2 cellular contexts compared by ENCODE assay signal in the genomic region with DNA sequence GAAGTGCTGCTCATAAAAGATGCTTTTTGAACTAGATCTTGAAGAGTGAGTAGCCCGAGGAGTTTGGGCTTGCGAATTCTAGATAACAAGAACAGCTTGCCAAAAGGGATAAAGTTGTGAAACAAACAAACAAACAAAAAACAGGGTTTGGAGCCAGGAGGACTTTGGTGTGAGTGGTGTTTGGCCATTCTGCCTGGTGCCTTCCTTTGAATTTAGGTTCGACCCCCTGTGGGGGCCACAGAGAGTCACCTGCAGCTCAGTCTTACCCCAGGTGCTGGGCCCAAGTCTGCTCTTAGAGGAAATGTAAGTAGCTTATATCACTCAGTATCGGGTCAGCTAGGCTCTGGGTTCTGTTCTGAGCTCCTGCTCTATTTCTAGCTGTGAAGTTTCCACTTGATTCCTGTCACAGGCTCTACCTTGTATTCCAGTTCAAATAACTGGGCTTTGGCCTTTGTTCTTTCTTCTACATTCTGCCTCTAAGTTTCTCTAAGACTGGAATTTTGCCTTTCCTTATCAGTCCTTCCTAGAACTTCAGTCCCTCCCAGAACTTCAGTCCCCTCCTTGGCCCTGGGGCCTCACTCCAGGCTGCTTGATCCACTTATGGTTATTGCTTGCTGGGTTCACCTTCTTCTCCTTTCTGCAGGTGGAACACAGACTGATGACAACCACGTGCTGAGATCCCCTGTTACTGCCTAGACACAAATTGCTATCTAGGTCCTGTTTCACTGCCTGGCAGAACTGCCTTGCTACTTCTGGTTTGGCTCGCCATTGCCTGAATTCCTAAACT.
TF ChIP-seq lines count a peak whose summit lies in the region.

No MANE protein-coding gene starts in this region.

TF ChIP-seq in GM23338, 12 proteins besides CTCF, POLR2A, EP300 and RAD21 (continues in another document):
- no peak for TF ChIP-seq POLR2AphosphoS5 (IDR thresholded peaks at IDR 0.05; ENCODE audit: low read depth)
- no peak for TF ChIP-seq ZNF114 (CRISPR knock-in tag; IDR thresholded peaks at IDR 0.05)
- no peak for TF ChIP-seq STAT1 (IDR thresholded peaks at IDR 0.05; ENCODE audit: unreplicated experiment)
- no peak for TF ChIP-seq EZH2phosphoT487 (IDR thresholded peaks at IDR 0.05; ENCODE audit: unreplicated experiment)
- TF ChIP-seq, protein P1, sequence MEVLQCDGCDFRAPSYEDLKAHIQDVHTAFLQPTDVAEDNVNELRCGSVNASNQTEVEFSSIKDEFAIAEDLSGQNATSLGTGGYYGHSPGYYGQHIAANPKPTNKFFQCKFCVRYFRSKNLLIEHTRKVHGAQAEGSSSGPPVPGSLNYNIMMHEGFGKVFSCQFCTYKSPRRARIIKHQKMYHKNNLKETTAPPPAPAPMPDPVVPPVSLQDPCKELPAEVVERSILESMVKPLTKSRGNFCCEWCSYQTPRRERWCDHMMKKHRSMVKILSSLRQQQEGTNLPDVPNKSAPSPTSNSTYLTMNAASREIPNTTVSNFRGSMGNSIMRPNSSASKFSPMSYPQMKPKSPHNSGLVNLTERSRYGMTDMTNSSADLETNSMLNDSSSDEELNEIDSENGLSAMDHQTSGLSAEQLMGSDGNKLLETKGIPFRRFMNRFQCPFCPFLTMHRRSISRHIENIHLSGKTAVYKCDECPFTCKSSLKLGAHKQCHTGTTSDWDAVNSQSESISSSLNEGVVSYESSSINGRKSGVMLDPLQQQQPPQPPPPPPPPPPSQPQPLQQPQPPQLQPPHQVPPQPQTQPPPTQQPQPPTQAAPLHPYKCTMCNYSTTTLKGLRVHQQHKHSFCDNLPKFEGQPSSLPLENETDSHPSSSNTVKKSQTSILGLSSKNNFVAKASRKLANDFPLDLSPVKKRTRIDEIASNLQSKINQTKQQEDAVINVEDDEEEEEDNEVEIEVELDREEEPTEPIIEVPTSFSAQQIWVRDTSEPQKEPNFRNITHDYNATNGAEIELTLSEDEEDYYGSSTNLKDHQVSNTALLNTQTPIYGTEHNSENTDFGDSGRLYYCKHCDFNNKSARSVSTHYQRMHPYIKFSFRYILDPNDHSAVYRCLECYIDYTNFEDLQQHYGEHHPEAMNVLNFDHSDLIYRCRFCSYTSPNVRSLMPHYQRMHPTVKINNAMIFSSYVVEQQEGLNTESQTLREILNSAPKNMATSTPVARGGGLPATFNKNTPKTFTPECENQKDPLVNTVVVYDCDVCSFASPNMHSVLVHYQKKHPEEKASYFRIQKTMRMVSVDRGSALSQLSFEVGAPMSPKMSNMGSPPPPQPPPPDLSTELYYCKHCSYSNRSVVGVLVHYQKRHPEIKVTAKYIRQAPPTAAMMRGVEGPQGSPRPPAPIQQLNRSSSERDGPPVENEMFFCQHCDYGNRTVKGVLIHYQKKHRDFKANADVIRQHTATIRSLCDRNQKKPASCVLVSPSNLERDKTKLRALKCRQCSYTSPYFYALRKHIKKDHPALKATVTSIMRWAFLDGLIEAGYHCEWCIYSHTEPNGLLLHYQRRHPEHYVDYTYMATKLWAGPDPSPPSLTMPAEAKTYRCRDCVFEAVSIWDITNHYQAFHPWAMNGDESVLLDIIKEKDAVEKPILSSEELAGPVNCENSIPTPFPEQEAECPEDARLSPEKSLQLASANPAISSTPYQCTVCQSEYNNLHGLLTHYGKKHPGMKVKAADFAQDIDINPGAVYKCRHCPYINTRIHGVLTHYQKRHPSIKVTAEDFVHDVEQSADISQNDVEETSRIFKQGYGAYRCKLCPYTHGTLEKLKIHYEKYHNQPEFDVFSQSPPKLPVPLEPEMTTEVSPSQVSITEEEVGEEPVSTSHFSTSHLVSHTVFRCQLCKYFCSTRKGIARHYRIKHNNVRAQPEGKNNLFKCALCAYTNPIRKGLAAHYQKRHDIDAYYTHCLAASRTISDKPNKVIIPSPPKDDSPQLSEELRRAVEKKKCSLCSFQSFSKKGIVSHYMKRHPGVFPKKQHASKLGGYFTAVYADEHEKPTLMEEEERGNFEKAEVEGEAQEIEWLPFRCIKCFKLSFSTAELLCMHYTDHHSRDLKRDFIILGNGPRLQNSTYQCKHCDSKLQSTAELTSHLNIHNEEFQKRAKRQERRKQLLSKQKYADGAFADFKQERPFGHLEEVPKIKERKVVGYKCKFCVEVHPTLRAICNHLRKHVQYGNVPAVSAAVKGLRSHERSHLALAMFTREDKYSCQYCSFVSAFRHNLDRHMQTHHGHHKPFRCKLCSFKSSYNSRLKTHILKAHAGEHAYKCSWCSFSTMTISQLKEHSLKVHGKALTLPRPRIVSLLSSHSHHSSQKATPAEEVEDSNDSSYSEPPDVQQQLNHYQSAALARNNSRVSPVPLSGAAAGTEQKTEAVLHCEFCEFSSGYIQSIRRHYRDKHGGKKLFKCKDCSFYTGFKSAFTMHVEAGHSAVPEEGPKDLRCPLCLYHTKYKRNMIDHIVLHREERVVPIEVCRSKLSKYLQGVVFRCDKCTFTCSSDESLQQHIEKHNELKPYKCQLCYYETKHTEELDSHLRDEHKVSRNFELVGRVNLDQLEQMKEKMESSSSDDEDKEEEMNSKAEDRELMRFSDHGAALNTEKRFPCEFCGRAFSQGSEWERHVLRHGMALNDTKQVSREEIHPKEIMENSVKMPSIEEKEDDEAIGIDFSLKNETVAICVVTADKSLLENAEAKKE (CRISPR knock-in tag; IDR thresholded peaks at IDR 0.05), result no peak
- no peak for TF ChIP-seq EZH2 (IDR thresholded peaks at IDR 0.05; ENCODE audit: low read depth, unreplicated experiment)
- no peak for TF ChIP-seq NANOG (IDR thresholded peaks at IDR 0.05; ENCODE audit: borderline replicate concordance)
- TF ChIP-seq, protein P2, sequence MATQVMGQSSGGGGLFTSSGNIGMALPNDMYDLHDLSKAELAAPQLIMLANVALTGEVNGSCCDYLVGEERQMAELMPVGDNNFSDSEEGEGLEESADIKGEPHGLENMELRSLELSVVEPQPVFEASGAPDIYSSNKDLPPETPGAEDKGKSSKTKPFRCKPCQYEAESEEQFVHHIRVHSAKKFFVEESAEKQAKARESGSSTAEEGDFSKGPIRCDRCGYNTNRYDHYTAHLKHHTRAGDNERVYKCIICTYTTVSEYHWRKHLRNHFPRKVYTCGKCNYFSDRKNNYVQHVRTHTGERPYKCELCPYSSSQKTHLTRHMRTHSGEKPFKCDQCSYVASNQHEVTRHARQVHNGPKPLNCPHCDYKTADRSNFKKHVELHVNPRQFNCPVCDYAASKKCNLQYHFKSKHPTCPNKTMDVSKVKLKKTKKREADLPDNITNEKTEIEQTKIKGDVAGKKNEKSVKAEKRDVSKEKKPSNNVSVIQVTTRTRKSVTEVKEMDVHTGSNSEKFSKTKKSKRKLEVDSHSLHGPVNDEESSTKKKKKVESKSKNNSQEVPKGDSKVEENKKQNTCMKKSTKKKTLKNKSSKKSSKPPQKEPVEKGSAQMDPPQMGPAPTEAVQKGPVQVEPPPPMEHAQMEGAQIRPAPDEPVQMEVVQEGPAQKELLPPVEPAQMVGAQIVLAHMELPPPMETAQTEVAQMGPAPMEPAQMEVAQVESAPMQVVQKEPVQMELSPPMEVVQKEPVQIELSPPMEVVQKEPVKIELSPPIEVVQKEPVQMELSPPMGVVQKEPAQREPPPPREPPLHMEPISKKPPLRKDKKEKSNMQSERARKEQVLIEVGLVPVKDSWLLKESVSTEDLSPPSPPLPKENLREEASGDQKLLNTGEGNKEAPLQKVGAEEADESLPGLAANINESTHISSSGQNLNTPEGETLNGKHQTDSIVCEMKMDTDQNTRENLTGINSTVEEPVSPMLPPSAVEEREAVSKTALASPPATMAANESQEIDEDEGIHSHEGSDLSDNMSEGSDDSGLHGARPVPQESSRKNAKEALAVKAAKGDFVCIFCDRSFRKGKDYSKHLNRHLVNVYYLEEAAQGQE (IDR thresholded peaks at IDR 0.05; ENCODE audit: unreplicated experiment), result no peak
- no peak for TF ChIP-seq CREB1 (CRISPR knock-in tag; IDR thresholded peaks at IDR 0.05; ENCODE audit: low read depth)
- TF ChIP-seq ZNF331 (CRISPR knock-in tag; IDR thresholded peaks at IDR 0.05; ENCODE audit: low read depth), result no peak
- no peak for TF ChIP-seq JUNB (IDR thresholded peaks at IDR 0.05; ENCODE audit: unreplicated experiment)

TF ChIP-seq in K562, 482 proteins besides CTCF, POLR2A, EP300 and RAD21:
- TF ChIP-seq, protein P3, sequence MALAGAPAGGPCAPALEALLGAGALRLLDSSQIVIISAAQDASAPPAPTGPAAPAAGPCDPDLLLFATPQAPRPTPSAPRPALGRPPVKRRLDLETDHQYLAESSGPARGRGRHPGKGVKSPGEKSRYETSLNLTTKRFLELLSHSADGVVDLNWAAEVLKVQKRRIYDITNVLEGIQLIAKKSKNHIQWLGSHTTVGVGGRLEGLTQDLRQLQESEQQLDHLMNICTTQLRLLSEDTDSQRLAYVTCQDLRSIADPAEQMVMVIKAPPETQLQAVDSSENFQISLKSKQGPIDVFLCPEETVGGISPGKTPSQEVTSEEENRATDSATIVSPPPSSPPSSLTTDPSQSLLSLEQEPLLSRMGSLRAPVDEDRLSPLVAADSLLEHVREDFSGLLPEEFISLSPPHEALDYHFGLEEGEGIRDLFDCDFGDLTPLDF (CRISPR knock-in tag; IDR thresholded peaks at IDR 0.05), result no peak
- TF ChIP-seq TCF3 (CRISPR knock-in tag; IDR thresholded peaks at IDR 0.05), result peak; percentile 47; the same call in 1 of the 2 replicates
- TF ChIP-seq, protein P4, sequence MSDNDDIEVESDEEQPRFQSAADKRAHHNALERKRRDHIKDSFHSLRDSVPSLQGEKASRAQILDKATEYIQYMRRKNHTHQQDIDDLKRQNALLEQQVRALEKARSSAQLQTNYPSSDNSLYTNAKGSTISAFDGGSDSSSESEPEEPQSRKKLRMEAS (CRISPR knock-in tag; IDR thresholded peaks at IDR 0.05), result peak; percentile 49; the same call in 1 of the 2 replicates
- TF ChIP-seq, protein P5, sequence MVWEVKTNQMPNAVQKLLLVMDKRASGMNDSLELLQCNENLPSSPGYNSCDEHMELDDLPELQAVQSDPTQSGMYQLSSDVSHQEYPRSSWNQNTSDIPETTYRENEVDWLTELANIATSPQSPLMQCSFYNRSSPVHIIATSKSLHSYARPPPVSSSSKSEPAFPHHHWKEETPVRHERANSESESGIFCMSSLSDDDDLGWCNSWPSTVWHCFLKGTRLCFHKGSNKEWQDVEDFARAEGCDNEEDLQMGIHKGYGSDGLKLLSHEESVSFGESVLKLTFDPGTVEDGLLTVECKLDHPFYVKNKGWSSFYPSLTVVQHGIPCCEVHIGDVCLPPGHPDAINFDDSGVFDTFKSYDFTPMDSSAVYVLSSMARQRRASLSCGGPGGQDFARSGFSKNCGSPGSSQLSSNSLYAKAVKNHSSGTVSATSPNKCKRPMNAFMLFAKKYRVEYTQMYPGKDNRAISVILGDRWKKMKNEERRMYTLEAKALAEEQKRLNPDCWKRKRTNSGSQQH (CRISPR knock-in tag; IDR thresholded peaks at IDR 0.05), result no peak
- TF ChIP-seq ADNP (tag; IDR thresholded peaks at IDR 0.05), result no peak
- TF ChIP-seq ETV5 (CRISPR knock-in tag; IDR thresholded peaks at IDR 0.05; ENCODE audit: low read depth), result 0 out of 2 replicates have a peak, but pooled peaks have one; percentile 41
- TF ChIP-seq RCOR1 (IDR thresholded peaks at IDR 0.05; ENCODE audit: borderline replicate concordance in 1 of 2, low read depth in 2 of 2, low read length in 2 of 2), result no peak
- TF ChIP-seq USF2 (CRISPR knock-in tag; IDR thresholded peaks at IDR 0.05), result peak; percentile 15; the same call in 1 of the 2 replicates
- no peak for TF ChIP-seq PML (IDR thresholded peaks at IDR 0.05; ENCODE audit: low read length)
- TF ChIP-seq, protein P6, sequence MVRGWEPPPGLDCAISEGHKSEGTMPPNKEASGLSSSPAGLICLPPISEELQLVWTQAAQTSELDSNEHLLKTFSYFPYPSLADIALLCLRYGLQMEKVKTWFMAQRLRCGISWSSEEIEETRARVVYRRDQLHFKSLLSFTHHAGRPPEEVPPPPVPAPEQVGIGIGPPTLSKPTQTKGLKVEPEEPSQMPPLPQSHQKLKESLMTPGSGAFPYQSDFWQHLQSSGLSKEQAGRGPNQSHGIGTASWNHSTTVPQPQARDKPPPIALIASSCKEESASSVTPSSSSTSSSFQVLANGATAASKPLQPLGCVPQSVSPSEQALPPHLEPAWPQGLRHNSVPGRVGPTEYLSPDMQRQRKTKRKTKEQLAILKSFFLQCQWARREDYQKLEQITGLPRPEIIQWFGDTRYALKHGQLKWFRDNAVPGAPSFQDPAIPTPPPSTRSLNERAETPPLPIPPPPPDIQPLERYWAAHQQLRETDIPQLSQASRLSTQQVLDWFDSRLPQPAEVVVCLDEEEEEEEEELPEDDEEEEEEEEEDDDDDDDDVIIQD (CRISPR knock-in tag; IDR thresholded peaks at IDR 0.05), result no peak
- TF ChIP-seq ZNF24 (IDR thresholded peaks at IDR 0.05), result no peak
- TF ChIP-seq ZNF766 (CRISPR knock-in tag; conservative IDR thresholded peaks at IDR 0.05), result no peak
- no peak for TF ChIP-seq ZBED1 (IDR thresholded peaks at IDR 0.05)
- TF ChIP-seq POLR2G (IDR thresholded peaks at IDR 0.05; ENCODE audit: low read depth, low read length), result no peak
- no peak for TF ChIP-seq UBTF (IDR thresholded peaks at IDR 0.05; ENCODE audit: borderline replicate concordance in 1 of 2, low read depth in 2 of 2, low read length in 2 of 2)
